16 cellular contexts compared by ENCODE assay signal in genomic region chr10:129471447-129471846, GRCh38. TPM values are rescaled to one million over a fixed set of nuclear protein-coding genes. Genes with fewer than 3 reads are reported as not detected.
A peak's percentile ranks its signal among the peaks of the same experiment; 100 is the strongest.
DNase-seq lines count a peak whose midpoint lies in the region; ATAC-seq and TF ChIP-seq lines count a peak whose summit lies in the region.
"Had no signal": no experiment of that assay in that cellular context is flagged by ENCODE, and none has a peak within 500 bp of the region (broad histone marks: within the 10 kb centered on the region; RNA-seq: fewer than 3 reads in every experiment).

No MANE protein-coding gene starts in this region.

- ATAC-seq in stimulated activated naive CD8-positive, alpha-beta T cell treated with anti-CD3 and anti-CD28 coated beads, Interleukin-15, Interleukin-2, amounts not matched to agents 100 U/mL and 50 U/mL, for 24 hours, result no peak
- ATAC-seq: CD8-positive, alpha-beta T cell; HCT116 had no signal

- H3K27me3 Mint-ChIP-seq in endodermal cell (ENCODE audit: insufficient read depth), result no peaks in the 10 kb centered on the region

- H3K27ac ChIP-seq in BLaER1 treated with 17β-estradiol and CSF1 and Interleukin-3, amounts not matched to agents 10 nM and 100 nM, result peak overlapping the region in 7 of 11 experiments; percentile 15 to 75 (median 68); a peak in 14 of 22 replicates
- no peak overlapping the region for H3K27ac ChIP-seq in endodermal cell (ENCODE audit: low read depth, low read length)
- H3K27ac ChIP-seq in osteoblast (ENCODE audit: low read depth, low read length), result no peak overlapping the region
- H3K27ac ChIP-seq: HL-60 had no signal

- no peak overlapping the region for H3K27ac Mint-ChIP-seq in endodermal cell
- H3K27ac Mint-ChIP-seq: CD14-positive monocyte; CD8-positive, alpha-beta T cell had no signal

- peaks cover 0 to 6% (median under 1%) of the 10 kb centered on the region in 11 experiments; a peak in 6 of 22 replicates for H3K9me3 ChIP-seq in BLaER1 treated with 17β-estradiol and CSF1 and Interleukin-3, amounts not matched to agents 10 nM and 100 nM (replicated peaks in 1 of 11)
- H3K9me3 ChIP-seq in Loucy (ENCODE audit: insufficient read depth, low read depth, low read length), result no peaks in the 10 kb centered on the region
- H3K9me3 ChIP-seq in endodermal cell (ENCODE audit: control insufficient read depth, low read length), result no peaks in the 10 kb centered on the region
- no peaks in the 10 kb centered on the region for H3K9me3 ChIP-seq in osteoblast (ENCODE audit: low read depth, low read length)

- peaks cover 0 to 31% (median 12%) of the 10 kb centered on the region in 11 experiments; a peak in 10 of 22 replicates for H4K20me1 ChIP-seq in BLaER1 treated with 17β-estradiol and CSF1 and Interleukin-3, amounts not matched to agents 10 nM and 100 nM
- no peaks in the 10 kb centered on the region for H4K20me1 ChIP-seq in Loucy (ENCODE audit: insufficient read depth, low read length, poor library complexity, severe bottlenecking)
- H4K20me1 ChIP-seq in osteoblast (ENCODE audit: insufficient read depth, low read length), result no peaks in the 10 kb centered on the region

- peaks cover 54 to 97% (median 93%) of the 10 kb centered on the region in 10 experiments for H3K4me1 ChIP-seq in BLaER1 treated with 17β-estradiol and CSF1 and Interleukin-3, amounts not matched to agents 10 nM and 100 nM
- H3K4me1 ChIP-seq in Loucy (ENCODE audit: insufficient read depth, low read length, poor library complexity, severe bottlenecking) (peaks cover 24% of the 10 kb centered on the region), endodermal cell (ENCODE audit: control insufficient read depth, insufficient read depth, low read length) (no peaks in the 10 kb centered on the region), osteoblast (ENCODE audit: insufficient read depth, low read length) (peaks cover 6% of the 10 kb centered on the region)

- DNase-seq in endodermal cell (peak; percentile 34), osteoblast (ENCODE audit: insufficient read length, low spot score, missing footprints) (peak; percentile 46), NCI-H2171 (lab: John Stamatoyannopoulos, UW) (no peak), T-helper 1 cell (no peak)
- DNase-seq in stimulated activated naive CD8-positive, alpha-beta T cell treated with anti-CD3 and anti-CD28 coated beads, Interleukin-15, Interleukin-2, amounts not matched to agents 100 U/mL and 50 U/mL, for 24 hours, result no peak
- DNase-seq in activated effector memory CD4-positive, alpha-beta T cell treated with Interleukin-2 at 50 U/mL for 16 hours, result no peak
- DNase-seq: ACHN; CD8-positive, alpha-beta T cell; COR-L47; GF-D8 had no signal

- peaks cover 5% of the 10 kb centered on the region for H3K4me1 Mint-ChIP-seq in endodermal cell

- no peaks in the 10 kb centered on the region for H3F3A ChIP-seq in Loucy (ENCODE audit: low read depth)

- H2AFZ ChIP-seq in Loucy (ENCODE audit: low read length) (no peak overlapping the region), osteoblast (ENCODE audit: low read length) (no peak overlapping the region)

- H3K36me3 ChIP-seq in BLaER1 treated with 17β-estradiol and CSF1 and Interleukin-3, amounts not matched to agents 10 nM and 100 nM, result peaks cover 0 to 23% (median under 1%) of the 10 kb centered on the region in 11 experiments; a peak in 8 of 22 replicates
- H3K36me3 ChIP-seq in Loucy (ENCODE audit: insufficient read depth, low read length), result no peaks in the 10 kb centered on the region
- peaks cover 4% of the 10 kb centered on the region for H3K36me3 ChIP-seq in endodermal cell (ENCODE audit: control insufficient read depth, insufficient read depth, low read length)
- H3K36me3 ChIP-seq in osteoblast (ENCODE audit: insufficient read depth, low read length), result no peaks in the 10 kb centered on the region

- no peaks in the 10 kb centered on the region for H3K9me2 ChIP-seq in Loucy (replicated peaks; ENCODE audit: low read depth, low read length)

- peak overlapping the region in 5 of 11 experiments; percentile 4 to 74 (median 44); a peak in 6 of 22 replicates for H3K9ac ChIP-seq in BLaER1 treated with 17β-estradiol and CSF1 and Interleukin-3, amounts not matched to agents 10 nM and 100 nM
- H3K9ac ChIP-seq in Loucy (ENCODE audit: low read depth, low read length, poor library complexity, severe bottlenecking) (peak overlapping the region; percentile 12), endodermal cell (ENCODE audit: extremely low read depth, low read length, poor library complexity, severe bottlenecking) (no peak overlapping the region)

- peaks cover 38% of the 10 kb centered on the region for H3K79me2 ChIP-seq in Loucy (ENCODE audit: insufficient read depth, low read length)
- H3K79me2 ChIP-seq in osteoblast (ENCODE audit: insufficient read depth, low read length), result no peaks in the 10 kb centered on the region

- 94 to 95% methylated on average over 8 of the region's 8 CpGs for WGBS in endodermal cell (ENCODE audit: insufficient coverage in 1 of 2, insufficient read length in 1 of 2), 2 experiments

- no peak overlapping the region for H3K4me3 Mint-ChIP-seq in endodermal cell
- H3K4me3 Mint-ChIP-seq: CD14-positive monocyte; CD8-positive, alpha-beta T cell had no signal

- no peaks in the 10 kb centered on the region for H3K9me3 Mint-ChIP-seq in endodermal cell
- H3K9me3 Mint-ChIP-seq: CD8-positive, alpha-beta T cell had no signal

- no peaks in the 10 kb centered on the region for H3K27me3 ChIP-seq in BLaER1 treated with 17β-estradiol and CSF1 and Interleukin-3, amounts not matched to agents 10 nM and 100 nM
- H3K27me3 ChIP-seq in Loucy (ENCODE audit: insufficient read depth, low read length, poor library complexity, severe bottlenecking), result no peaks in the 10 kb centered on the region
- no peaks in the 10 kb centered on the region for H3K27me3 ChIP-seq in endodermal cell (ENCODE audit: control insufficient read depth, insufficient read depth, low read length, poor library complexity, severe bottlenecking)
- no peaks in the 10 kb centered on the region for H3K27me3 ChIP-seq in osteoblast (ENCODE audit: insufficient read depth, low read length)

- H3K4me2 ChIP-seq in BLaER1 treated with 17β-estradiol and CSF1 and Interleukin-3, amounts not matched to agents 10 nM and 100 nM, result peak overlapping the region; percentile 76 to 100 (median 93)
- peak overlapping the region; percentile 24 for H3K4me2 ChIP-seq in Loucy (ENCODE audit: low read depth, low read length, poor library complexity, severe bottlenecking)
- H3K4me2 ChIP-seq in osteoblast (ENCODE audit: insufficient read depth, low read length), result no peak overlapping the region

- no peak for TF ChIP-seq CTCF in Loucy (conservative IDR thresholded peaks at IDR 0.05; ENCODE audit: low read length)
- no peak for TF ChIP-seq CTCF in endodermal cell (conservative IDR thresholded peaks at IDR 0.05)
- TF ChIP-seq CTCF in osteoblast (IDR thresholded peaks at IDR 0.05; ENCODE audit: extremely low read depth, low read depth, low read length), result no peak

- no peak overlapping the region for H3K4me3 ChIP-seq in BLaER1 treated with 17β-estradiol and CSF1 and Interleukin-3, amounts not matched to agents 10 nM and 100 nM
- H3K4me3 ChIP-seq in Loucy (ENCODE audit: low read length, poor library complexity, severe bottlenecking) (no peak overlapping the region), endodermal cell (ENCODE audit: low read length) (no peak overlapping the region), osteoblast (ENCODE audit: insufficient read depth, low read length) (no peak overlapping the region)

- peaks cover 26% of the 10 kb centered on the region for H3K36me3 Mint-ChIP-seq in endodermal cell (ENCODE audit: low read depth)

RNA-seq across cellular contexts. Expression of gene MGMT, which starts 4.4 kb away (rescaled TPM):
- total RNA-seq in endodermal cell (10 to 100 TPM; 28.6 to 33.7 TPM), osteoblast (18.3 and 21.0 TPM in 2 replicates)
- polyA plus RNA-seq in endodermal cell (2013, experiment 1 of 2), result 16.4 TPM
- 15.1 TPM for polyA plus RNA-seq in endodermal cell (2013, experiment 2 of 2)
- total RNA-seq: A172 had no signal

Comparison
In these comparisons a context has a peak if more than half of its experiments do, and no peak if none do; other contexts are left out.
1. H3K27ac ChIP-seq: peak in BLaER1 treated with 17β-estradiol and CSF1 and Interleukin-3, amounts not matched to agents 10 nM and 100 nM (7 of 11); none in endodermal cell (single experiment) and osteoblast (single experiment).
2. DNase-seq: peak in endodermal cell (single experiment) and osteoblast (single experiment); none in stimulated activated naive CD8-positive, alpha-beta T cell treated with anti-CD3 and anti-CD28 coated beads, Interleukin-15, Interleukin-2, amounts not matched to agents 100 U/mL and 50 U/mL, for 24 hours (single experiment), NCI-H2171 (single experiment), activated effector memory CD4-positive, alpha-beta T cell treated with Interleukin-2 at 50 U/mL for 16 hours (single experiment) and T-helper 1 cell (0 of 5).